8 cellular contexts compared by ENCODE assay signal in genomic region chr10:12720217-12720981, GRCh38.
DNase-seq lines count a peak whose midpoint lies in the region; ATAC-seq and TF ChIP-seq lines count a peak whose summit lies in the region.

No MANE protein-coding gene starts in this region.

- TF ChIP-seq CTCF in prostate gland (IDR thresholded peaks at IDR 0.05), result no peak

- H3K27ac ChIP-seq in prostate gland, result peak overlapping the region; percentile 6 to 59

- H3K36me3 ChIP-seq in prostate gland, result no peaks in the 10 kb centered on the region

- H3K4me3 Mint-ChIP-seq in naive thymus-derived CD8-positive, alpha-beta T cell, result no peak overlapping the region
- H3K4me3 Mint-ChIP-seq in T-cell, result no peak overlapping the region

- CTCF ChIA-PET in T-cell (lab: Charles Lee), result interaction anchor here (0.5 to 1.0 kb wide), 3 partner anchors 9 to 573 kb away, joined by 3 to 5 read pairs (median 3); no protein-coding TSS in a partner anchor

- intact Hi-C loops in prostate gland (cut with DNase I), result no loop called here

- 38% methylated on average over 9 of the region's 9 CpGs for WGBS in prostate gland

- no peaks in the 10 kb centered on the region for H3K27me3 Mint-ChIP-seq in naive thymus-derived CD8-positive, alpha-beta T cell
- no peaks in the 10 kb centered on the region for H3K27me3 Mint-ChIP-seq in T-cell

- peaks cover 7% of the 10 kb centered on the region for H3K4me1 ChIP-seq in prostate gland (replicated peaks)

- DNase-seq in activated naive CD4-positive, alpha-beta T cell treated with Interleukin-2 at 50 U/mL for 16 hours, result peak; percentile 46
- DNase-seq in activated naive CD4-positive, alpha-beta T cell treated with anti-CD3 and anti-CD28 coated beads, Interleukin-2, amount 50 U/mL, for 16 hours, result no peak
- peak; percentile 57 for DNase-seq in SK-MEL-5 (ENCODE audit: low read depth, low spot score)
- peak; percentile 60 for DNase-seq in fibroblast of the conjunctiva (ENCODE audit: low read depth)
- peak; percentile 97 for DNase-seq in prostate gland (ENCODE audit: low spot score)
- DNase-seq in naive thymus-derived CD8-positive, alpha-beta T cell, result no peak
- no peak for DNase-seq in T-cell

- in situ Hi-C loops in SK-MEL-5 (cut with HindIII; ENCODE audit: low pct_unique_long_range_greater_than_20kb, low sequenced_read_pairs), result no loop called here

- peaks cover 0 to 9% (median 3%) of the 10 kb centered on the region in 3 donors for H3K36me3 Mint-ChIP-seq in naive thymus-derived CD8-positive, alpha-beta T cell
- H3K36me3 Mint-ChIP-seq in T-cell, result peaks cover 22% of the 10 kb centered on the region

- no peaks in the 10 kb centered on the region for H3K9me3 ChIP-seq in prostate gland

- POLR2A ChIA-PET in naive thymus-derived CD8-positive, alpha-beta T cell (lab: Charles Lee), result no interaction called here
- POLR2A ChIA-PET in T-cell (lab: Charles Lee), result no interaction called here

- no peaks in the 10 kb centered on the region for H3K27me3 ChIP-seq in prostate gland (replicated peaks; ENCODE audit: insufficient read depth)

- H3K27ac Mint-ChIP-seq in naive thymus-derived CD8-positive, alpha-beta T cell, result no peak overlapping the region
- H3K27ac Mint-ChIP-seq in T-cell, result no peak overlapping the region

- no peak for ATAC-seq in naive thymus-derived CD8-positive, alpha-beta T cell
- ATAC-seq in GM18498 (IDR thresholded peaks at IDR 0.05; ENCODE audit: unreplicated experiment) (no peak), T-cell (replicated peaks in 1 of 4) (no peak)

- peaks cover 13 to 21% (median 15%) of the 10 kb centered on the region in 4 donors for H3K4me1 Mint-ChIP-seq in naive thymus-derived CD8-positive, alpha-beta T cell
- H3K4me1 Mint-ChIP-seq in T-cell, result peaks cover 14 to 21% (median 21%) of the 10 kb centered on the region in 3 donors

- no peak overlapping the region for H3K4me3 ChIP-seq in prostate gland

- no peak for TF ChIP-seq POLR2A in prostate gland (IDR thresholded peaks at IDR 0.05)

- H3K9me3 Mint-ChIP-seq in naive thymus-derived CD8-positive, alpha-beta T cell, result no peaks in the 10 kb centered on the region
- no peaks in the 10 kb centered on the region for H3K9me3 Mint-ChIP-seq in T-cell

Comparison
In these comparisons a context has a peak if more than half of its experiments do, and no peak if none do; other contexts are left out.
1. DNase-seq: peak in activated naive CD4-positive, alpha-beta T cell treated with Interleukin-2 at 50 U/mL for 16 hours (single experiment), SK-MEL-5 (single experiment), fibroblast of the conjunctiva (single experiment) and prostate gland (single experiment); none in activated naive CD4-positive, alpha-beta T cell treated with anti-CD3 and anti-CD28 coated beads, Interleukin-2, amount 50 U/mL, for 16 hours (single experiment), naive thymus-derived CD8-positive, alpha-beta T cell (0 of 10) and T-cell (0 of 34).